8 cellular contexts compared by ENCODE assay signal in genomic region chrX:154370882-154371770, GRCh38. TPM values are rescaled to one million over a fixed set of nuclear protein-coding genes. Genes with fewer than 3 reads are reported as not detected.
A peak's percentile ranks its signal among the peaks of the same experiment; 100 is the strongest.
DNase-seq lines count a peak whose midpoint lies in the region; ATAC-seq and TF ChIP-seq lines count a peak whose summit lies in the region.

No MANE protein-coding gene starts in this region.

- peak overlapping the region; percentile 88 for H3K4me3 Mint-ChIP-seq in central memory CD8-positive, alpha-beta T cell

- peaks cover 48% of the 10 kb centered on the region for H3K36me3 Mint-ChIP-seq in central memory CD8-positive, alpha-beta T cell (ENCODE audit: insufficient read depth)

- POLR2A ChIA-PET in A673 (lab: Charles Lee; ENCODE audit: low non-redundant PET), result interaction anchor here (0.5 to 0.7 kb wide), 5 partner anchors 26 to 596 kb away, joined by 3 to 13 read pairs (median 8); no protein-coding TSS in a partner anchor

- ATAC-seq in GM18873 (IDR thresholded peaks at IDR 0.05; ENCODE audit: low FRiP score, unreplicated experiment) (peak; percentile 39), HG03139 (IDR thresholded peaks at IDR 0.05; ENCODE audit: unreplicated experiment) (peak; percentile 50)
- ATAC-seq in central memory CD8-positive, alpha-beta T cell (replicated peaks; ENCODE audit: extremely low read depth, poor library complexity, severe bottlenecking), result peak; percentile 41

- peaks cover 21% of the 10 kb centered on the region for H3K36me3 ChIP-seq in A673 (ENCODE audit: insufficient read depth, low read length, poor library complexity, severe bottlenecking)

- no TSS peak for BruUV-seq in A673 (replicated peaks; lab: Mats Ljungman, UMichigan)

- intact Hi-C loops in A673 (cut with micrococcal nuclease; ENCODE audit: unreplicated experiment), result no loop called here

- H3K9me3 ChIP-seq in A673 (ENCODE audit: low read depth, low read length, poor library complexity, severe bottlenecking), result no peaks in the 10 kb centered on the region

- peaks cover 13% of the 10 kb centered on the region for H3K4me1 Mint-ChIP-seq in central memory CD8-positive, alpha-beta T cell

- DNase-seq in A673 (ENCODE audit: low spot score), result peak; percentile 97
- DNase-seq in NCI-H226, result peak; percentile 83
- peak; percentile 88 for DNase-seq in activated CD4-positive, CD25-positive, alpha-beta regulatory T cell treated with anti-CD3 and anti-CD28 coated beads, Interleukin-2, amount 50 U/mL, for 16 hours (ENCODE audit: low read depth, low spot score)
- peak; percentile 70 to 89 for DNase-seq in central memory CD8-positive, alpha-beta T cell (ENCODE audit: low spot score in 2 of 2)
- peak; percentile 66 for DNase-seq in kidney glomerular epithelial cell (lab: John Stamatoyannopoulos, UW)
- peak; percentile 93 for DNase-seq in stimulated activated CD4-positive, alpha-beta T cell treated with anti-CD3 and anti-CD28 coated beads, Interleukin-15, amount 100 ng/mL, for 24 hours

- peak overlapping the region; percentile 96 for H3K27ac ChIP-seq in A673 (ENCODE audit: low read depth, low read length, poor library complexity, severe bottlenecking)

- TF ChIP-seq CTCF in A673 (conservative IDR thresholded peaks at IDR 0.05; ENCODE audit: low read depth, low read length), result no peak

- CTCF ChIA-PET in A673 (lab: Charles Lee), result no interaction called here

- peaks cover 21% of the 10 kb centered on the region for H3K4me1 ChIP-seq in A673 (ENCODE audit: insufficient read depth, low read length, poor library complexity, severe bottlenecking)

- H3K9me3 Mint-ChIP-seq in central memory CD8-positive, alpha-beta T cell, result no peaks in the 10 kb centered on the region

- peak overlapping the region; percentile 81 for H3K4me3 ChIP-seq in A673 (ENCODE audit: low read depth, low read length, poor library complexity, severe bottlenecking)

- peak overlapping the region; percentile 98 for H3K27ac Mint-ChIP-seq in central memory CD8-positive, alpha-beta T cell (ENCODE audit: low read depth)

- H3K27me3 ChIP-seq in A673 (replicated peaks; ENCODE audit: insufficient read depth, low read depth, low read length, poor library complexity), result no peaks in the 10 kb centered on the region

- no peaks in the 10 kb centered on the region for H3K27me3 Mint-ChIP-seq in central memory CD8-positive, alpha-beta T cell

RNA-seq across cellular contexts. Expression of gene FLNA, which starts 3.3 kb away (rescaled TPM):
- 1,123 and 1,210 TPM in 2 replicates for total RNA-seq in A673 (2021)

RNA-seq across cellular contexts. Expression of gene EMD, which starts 8.0 kb away (rescaled TPM):
- total RNA-seq in A673 (2021), result 79.6 and 84.7 TPM in 2 replicates

RNA-seq across cellular contexts. Expression of gene RPL10, which starts 27.1 kb away (rescaled TPM):
- total RNA-seq in A673 (2021), result 2,429 and 2,445 TPM in 2 replicates

RNA-seq across cellular contexts. Expression of gene DNASE1L1, which starts 37.9 kb away (rescaled TPM):
- 6.8 and 8.3 TPM in 2 replicates for total RNA-seq in A673 (2021)

RNA-seq across cellular contexts. Expression of gene TAFAZZIN, which starts 40.2 kb away (rescaled TPM):
- total RNA-seq in A673 (2021), result 41.8 and 55.8 TPM in 2 replicates

Comparison
In these comparisons a context has a peak if more than half of its experiments do, and no peak if none do; other contexts are left out.
1. Peak in every context shown above with its lines: DNase-seq, ATAC-seq, H3K4me3 ChIP-seq and H3K27ac ChIP-seq.